In the genomic region with DNA sequence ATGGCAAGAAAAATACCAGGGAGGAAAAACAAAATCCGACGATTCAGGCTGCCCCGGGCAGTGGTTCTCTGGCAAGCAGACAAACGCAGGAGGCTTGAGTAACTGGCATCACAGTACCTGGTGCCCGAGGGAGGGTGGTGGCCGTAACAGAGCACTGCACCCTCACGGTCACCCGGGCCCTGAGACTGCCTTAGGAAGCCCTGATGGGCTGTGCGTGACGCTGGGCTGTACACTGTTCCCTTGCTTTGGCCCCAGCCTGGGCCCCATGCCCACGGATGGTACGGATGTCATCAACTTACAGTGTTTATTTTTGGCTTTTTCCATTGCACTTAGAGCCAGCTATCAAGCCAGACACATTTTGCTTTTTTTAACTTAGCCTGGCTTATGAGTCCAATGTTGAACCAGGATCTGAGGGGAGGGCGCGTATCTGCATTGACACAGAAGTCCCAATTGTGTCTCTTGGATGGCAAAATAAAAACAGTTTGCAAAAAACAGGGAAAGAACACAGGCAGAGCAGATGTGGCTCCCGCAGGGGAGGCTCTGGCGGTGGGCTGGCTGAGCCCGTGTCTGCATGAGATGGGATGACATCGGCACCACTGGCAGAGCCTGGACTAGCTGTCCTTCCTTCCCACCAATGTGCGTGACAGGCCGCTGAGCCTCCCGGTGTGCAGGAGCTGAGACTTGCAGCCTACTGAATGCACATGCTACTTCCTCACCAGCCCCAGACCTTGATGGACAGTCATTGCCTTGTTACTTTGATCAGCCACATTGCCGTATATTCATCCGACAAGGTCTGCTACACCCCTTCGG, we compare ENCODE assay signal across 2 cellular contexts.
TF ChIP-seq lines count a peak whose summit lies in the region.

No MANE protein-coding gene starts in this region.

TF ChIP-seq in IMR-90, 13 proteins besides CTCF, POLR2A, EP300 and RAD21:
- TF ChIP-seq, protein P1, sequence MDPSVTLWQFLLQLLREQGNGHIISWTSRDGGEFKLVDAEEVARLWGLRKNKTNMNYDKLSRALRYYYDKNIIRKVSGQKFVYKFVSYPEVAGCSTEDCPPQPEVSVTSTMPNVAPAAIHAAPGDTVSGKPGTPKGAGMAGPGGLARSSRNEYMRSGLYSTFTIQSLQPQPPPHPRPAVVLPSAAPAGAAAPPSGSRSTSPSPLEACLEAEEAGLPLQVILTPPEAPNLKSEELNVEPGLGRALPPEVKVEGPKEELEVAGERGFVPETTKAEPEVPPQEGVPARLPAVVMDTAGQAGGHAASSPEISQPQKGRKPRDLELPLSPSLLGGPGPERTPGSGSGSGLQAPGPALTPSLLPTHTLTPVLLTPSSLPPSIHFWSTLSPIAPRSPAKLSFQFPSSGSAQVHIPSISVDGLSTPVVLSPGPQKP (IDR thresholded peaks at IDR 0.05; ENCODE audit: borderline replicate concordance, low read depth, low read length): no peak
- TF ChIP-seq RCOR1 (IDR thresholded peaks at IDR 0.05; ENCODE audit: insufficient replicate concordance, low read length): no peak
- no peak for TF ChIP-seq NFE2L2 (IDR thresholded peaks at IDR 0.05; ENCODE audit: low read depth, low read length)
- TF ChIP-seq, protein P2, sequence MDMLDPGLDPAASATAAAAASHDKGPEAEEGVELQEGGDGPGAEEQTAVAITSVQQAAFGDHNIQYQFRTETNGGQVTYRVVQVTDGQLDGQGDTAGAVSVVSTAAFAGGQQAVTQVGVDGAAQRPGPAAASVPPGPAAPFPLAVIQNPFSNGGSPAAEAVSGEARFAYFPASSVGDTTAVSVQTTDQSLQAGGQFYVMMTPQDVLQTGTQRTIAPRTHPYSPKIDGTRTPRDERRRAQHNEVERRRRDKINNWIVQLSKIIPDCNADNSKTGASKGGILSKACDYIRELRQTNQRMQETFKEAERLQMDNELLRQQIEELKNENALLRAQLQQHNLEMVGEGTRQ (IDR thresholded peaks at IDR 0.05; ENCODE audit: low read depth, low read length): no peak
- TF ChIP-seq FOS (IDR thresholded peaks at IDR 0.05; ENCODE audit: low read depth, low read length): no peak
- no peak for TF ChIP-seq CHD1 (IDR thresholded peaks at IDR 0.05; ENCODE audit: low read depth, low read length)
- TF ChIP-seq SMC3 (IDR thresholded peaks at IDR 0.05; ENCODE audit: low read depth, low read length): no peak
- TF ChIP-seq MAFK (IDR thresholded peaks at IDR 0.05; ENCODE audit: low read depth, low read length): no peak
- no peak for TF ChIP-seq MXI1 (IDR thresholded peaks at IDR 0.05; ENCODE audit: borderline replicate concordance, low read depth, low read length)
- no peak for TF ChIP-seq RFX5 (IDR thresholded peaks at IDR 0.05; ENCODE audit: low read depth, low read length)
- TF ChIP-seq BHLHE40 (IDR thresholded peaks at IDR 0.05; ENCODE audit: low read depth, low read length): no peak
- no peak for TF ChIP-seq CEBPB (IDR thresholded peaks at IDR 0.05; ENCODE audit: low read depth, low read length)
- TF ChIP-seq MAZ (IDR thresholded peaks at IDR 0.05; ENCODE audit: borderline replicate concordance, low read depth, low read length): no peak

TF ChIP-seq in liver, 16 proteins besides CTCF, POLR2A, EP300 and RAD21 (continued from another document):
- TF ChIP-seq, protein P3, sequence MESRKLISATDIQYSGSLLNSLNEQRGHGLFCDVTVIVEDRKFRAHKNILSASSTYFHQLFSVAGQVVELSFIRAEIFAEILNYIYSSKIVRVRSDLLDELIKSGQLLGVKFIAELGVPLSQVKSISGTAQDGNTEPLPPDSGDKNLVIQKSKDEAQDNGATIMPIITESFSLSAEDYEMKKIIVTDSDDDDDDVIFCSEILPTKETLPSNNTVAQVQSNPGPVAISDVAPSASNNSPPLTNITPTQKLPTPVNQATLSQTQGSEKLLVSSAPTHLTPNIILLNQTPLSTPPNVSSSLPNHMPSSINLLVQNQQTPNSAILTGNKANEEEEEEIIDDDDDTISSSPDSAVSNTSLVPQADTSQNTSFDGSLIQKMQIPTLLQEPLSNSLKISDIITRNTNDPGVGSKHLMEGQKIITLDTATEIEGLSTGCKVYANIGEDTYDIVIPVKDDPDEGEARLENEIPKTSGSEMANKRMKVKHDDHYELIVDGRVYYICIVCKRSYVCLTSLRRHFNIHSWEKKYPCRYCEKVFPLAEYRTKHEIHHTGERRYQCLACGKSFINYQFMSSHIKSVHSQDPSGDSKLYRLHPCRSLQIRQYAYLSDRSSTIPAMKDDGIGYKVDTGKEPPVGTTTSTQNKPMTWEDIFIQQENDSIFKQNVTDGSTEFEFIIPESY (IDR thresholded peaks at IDR 0.05): no peak
